Comparison of ENCODE assay signal across 8 cellular contexts in the genomic region with DNA sequence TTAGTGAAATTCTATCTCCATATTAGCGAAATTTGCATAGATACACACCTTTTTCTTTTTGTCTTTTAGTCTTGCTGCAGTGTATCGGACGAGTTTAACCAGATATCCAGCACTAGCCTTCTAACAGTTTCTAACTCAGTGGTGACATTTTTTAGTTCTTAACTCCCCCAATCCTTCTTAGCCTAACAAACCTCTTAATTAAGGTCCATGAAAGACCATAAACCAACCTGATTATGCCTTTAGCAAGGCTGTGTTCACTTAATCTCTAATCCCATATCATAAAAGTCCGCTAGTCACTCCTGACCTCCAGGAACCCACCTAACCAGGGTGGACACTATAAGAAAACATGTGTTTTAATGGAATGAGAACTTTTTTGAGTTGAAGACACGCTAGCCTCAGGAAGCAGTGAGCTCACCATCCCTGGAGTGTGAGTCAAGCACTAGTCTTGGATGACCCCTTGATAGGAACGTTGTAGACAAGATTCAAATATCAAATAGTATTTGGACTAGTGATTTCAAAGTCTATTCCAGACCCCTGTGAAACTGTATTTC. TPM values are rescaled to one million over a fixed set of nuclear protein-coding genes. Genes with fewer than 3 reads are reported as not detected.
DNase-seq lines count a peak whose midpoint lies in the region; ATAC-seq and TF ChIP-seq lines count a peak whose summit lies in the region.

No MANE protein-coding gene starts in this region.

- peaks cover 22 to 58% (median 45%) of the 10 kb centered on the region in 10 experiments for H3K4me1 ChIP-seq in BLaER1 treated with 17β-estradiol and CSF1 and Interleukin-3, amounts not matched to agents 10 nM and 100 nM
- H3K4me1 ChIP-seq in skeletal muscle satellite cell (ENCODE audit: control insufficient read depth, insufficient read depth, low read length) = peaks cover 23% of the 10 kb centered on the region

- H3K4me1 Mint-ChIP-seq in WTC11 (peaks cover 20% of the 10 kb centered on the region), glutamatergic neuron (ENCODE audit: low read depth, unreplicated experiment) (peaks cover 2% of the 10 kb centered on the region)

- H3K9me3 ChIP-seq in BLaER1 treated with 17β-estradiol and CSF1 and Interleukin-3, amounts not matched to agents 10 nM and 100 nM (replicated peaks in 1 of 11) = no peaks in the 10 kb centered on the region
- no peaks in the 10 kb centered on the region for H3K9me3 ChIP-seq in skeletal muscle satellite cell (replicated peaks; ENCODE audit: low read length)

- CTCF ChIA-PET in WTC11 (lab: Charles Lee) = interaction anchor here (2.6 kb wide), 1 partner anchor 10 kb away, joined by 43 read pairs; no protein-coding TSS in a partner anchor

- peaks cover 0 to 9% (median 0%) of the 10 kb centered on the region in 11 experiments; a peak in 2 of 22 replicates for H4K20me1 ChIP-seq in BLaER1 treated with 17β-estradiol and CSF1 and Interleukin-3, amounts not matched to agents 10 nM and 100 nM

- peak overlapping the region; percentile 92 to 99 (median 97) for H3K9ac ChIP-seq in BLaER1 treated with 17β-estradiol and CSF1 and Interleukin-3, amounts not matched to agents 10 nM and 100 nM
- H3K9ac ChIP-seq in skeletal muscle satellite cell (ENCODE audit: low read depth, low read length) = peak overlapping the region; percentile 98

- peak overlapping the region; percentile 64 for H3K27ac Mint-ChIP-seq in WTC11
- H3K27ac Mint-ChIP-seq in glutamatergic neuron (ENCODE audit: unreplicated experiment) = peak overlapping the region; percentile 24

- peak overlapping the region; percentile 81 for H3K4me3 Mint-ChIP-seq in WTC11
- H3K4me3 Mint-ChIP-seq in glutamatergic neuron (ENCODE audit: unreplicated experiment) = peak overlapping the region; percentile 92

- peak overlapping the region; percentile 76 to 99 (median 90) for H3K4me3 ChIP-seq in BLaER1 treated with 17β-estradiol and CSF1 and Interleukin-3, amounts not matched to agents 10 nM and 100 nM
- H3K4me3 ChIP-seq in HFF-Myc (replicated peaks; ENCODE audit: low read depth, low read length) (peak overlapping the region; percentile 89), skeletal muscle satellite cell (ENCODE audit: low read length) (peak overlapping the region; percentile 90)

- ATAC-seq in WTC11 = no peak
- no peak for ATAC-seq in HG02642 (IDR thresholded peaks at IDR 0.05; ENCODE audit: poor library complexity, unreplicated experiment)

- H3K27me3 Mint-ChIP-seq in WTC11 (ENCODE audit: low read depth) (peaks cover 15% of the 10 kb centered on the region), glutamatergic neuron (ENCODE audit: unreplicated experiment) (peaks cover 1% of the 10 kb centered on the region)

- peak overlapping the region; percentile 95 to 100 (median 99); a peak in 21 of 22 replicates for H3K27ac ChIP-seq in BLaER1 treated with 17β-estradiol and CSF1 and Interleukin-3, amounts not matched to agents 10 nM and 100 nM

- H3K36me3 Mint-ChIP-seq in WTC11 (peaks cover 6% of the 10 kb centered on the region), glutamatergic neuron (ENCODE audit: unreplicated experiment) (no peaks in the 10 kb centered on the region)

- POLR2A ChIA-PET in WTC11 (lab: Charles Lee) = interaction anchor here (3.4 kb wide), 1 partner anchor 11 kb away, joined by 31 read pairs; no protein-coding TSS in a partner anchor

- no peak for TF ChIP-seq CTCF in HFF-Myc (IDR thresholded peaks at IDR 0.05; ENCODE audit: low read depth, low read length, missing control alignments)
- TF ChIP-seq CTCF in WTC11 (IDR thresholded peaks at IDR 0.05) = no peak
- no peak for TF ChIP-seq CTCF in glutamatergic neuron (IDR thresholded peaks at IDR 0.05; ENCODE audit: partially characterized antibody, unreplicated experiment)

- peak overlapping the region; percentile 76 to 97 (median 87) for H3K4me2 ChIP-seq in BLaER1 treated with 17β-estradiol and CSF1 and Interleukin-3, amounts not matched to agents 10 nM and 100 nM
- peak overlapping the region; percentile 95 for H3K4me2 ChIP-seq in skeletal muscle satellite cell (ENCODE audit: low read length)

- H3K27me3 ChIP-seq in BLaER1 treated with 17β-estradiol and CSF1 and Interleukin-3, amounts not matched to agents 10 nM and 100 nM = no peaks in the 10 kb centered on the region
- H3K27me3 ChIP-seq in skeletal muscle satellite cell (ENCODE audit: control insufficient read depth, insufficient read depth, low read length) = no peaks in the 10 kb centered on the region

- peaks cover under 1 to 26% (median 9%) of the 10 kb centered on the region in 11 experiments; a peak in 13 of 22 replicates for H3K36me3 ChIP-seq in BLaER1 treated with 17β-estradiol and CSF1 and Interleukin-3, amounts not matched to agents 10 nM and 100 nM
- H3K36me3 ChIP-seq in skeletal muscle satellite cell (ENCODE audit: insufficient read depth, low read length) = peaks cover under 1% of the 10 kb centered on the region

- H3K9me3 Mint-ChIP-seq in WTC11 = no peaks in the 10 kb centered on the region
- H3K9me3 Mint-ChIP-seq in glutamatergic neuron (ENCODE audit: unreplicated experiment) = peaks cover 10% of the 10 kb centered on the region

- DNase-seq in HFF-Myc (ENCODE audit: extremely low read depth, low read depth) (no peak), WTC11 (ENCODE audit: low spot score) (no peak), glutamatergic neuron (no peak), NCI-H128 (lab: John Stamatoyannopoulos, UW; ENCODE audit: unreplicated experiment) (no peak), NCI-H2196 (lab: John Stamatoyannopoulos, UW; ENCODE audit: unreplicated experiment) (no peak)

TF ChIP-seq in WTC11, 78 proteins besides CTCF, POLR2A, EP300 and RAD21:
- TF ChIP-seq, protein P1, sequence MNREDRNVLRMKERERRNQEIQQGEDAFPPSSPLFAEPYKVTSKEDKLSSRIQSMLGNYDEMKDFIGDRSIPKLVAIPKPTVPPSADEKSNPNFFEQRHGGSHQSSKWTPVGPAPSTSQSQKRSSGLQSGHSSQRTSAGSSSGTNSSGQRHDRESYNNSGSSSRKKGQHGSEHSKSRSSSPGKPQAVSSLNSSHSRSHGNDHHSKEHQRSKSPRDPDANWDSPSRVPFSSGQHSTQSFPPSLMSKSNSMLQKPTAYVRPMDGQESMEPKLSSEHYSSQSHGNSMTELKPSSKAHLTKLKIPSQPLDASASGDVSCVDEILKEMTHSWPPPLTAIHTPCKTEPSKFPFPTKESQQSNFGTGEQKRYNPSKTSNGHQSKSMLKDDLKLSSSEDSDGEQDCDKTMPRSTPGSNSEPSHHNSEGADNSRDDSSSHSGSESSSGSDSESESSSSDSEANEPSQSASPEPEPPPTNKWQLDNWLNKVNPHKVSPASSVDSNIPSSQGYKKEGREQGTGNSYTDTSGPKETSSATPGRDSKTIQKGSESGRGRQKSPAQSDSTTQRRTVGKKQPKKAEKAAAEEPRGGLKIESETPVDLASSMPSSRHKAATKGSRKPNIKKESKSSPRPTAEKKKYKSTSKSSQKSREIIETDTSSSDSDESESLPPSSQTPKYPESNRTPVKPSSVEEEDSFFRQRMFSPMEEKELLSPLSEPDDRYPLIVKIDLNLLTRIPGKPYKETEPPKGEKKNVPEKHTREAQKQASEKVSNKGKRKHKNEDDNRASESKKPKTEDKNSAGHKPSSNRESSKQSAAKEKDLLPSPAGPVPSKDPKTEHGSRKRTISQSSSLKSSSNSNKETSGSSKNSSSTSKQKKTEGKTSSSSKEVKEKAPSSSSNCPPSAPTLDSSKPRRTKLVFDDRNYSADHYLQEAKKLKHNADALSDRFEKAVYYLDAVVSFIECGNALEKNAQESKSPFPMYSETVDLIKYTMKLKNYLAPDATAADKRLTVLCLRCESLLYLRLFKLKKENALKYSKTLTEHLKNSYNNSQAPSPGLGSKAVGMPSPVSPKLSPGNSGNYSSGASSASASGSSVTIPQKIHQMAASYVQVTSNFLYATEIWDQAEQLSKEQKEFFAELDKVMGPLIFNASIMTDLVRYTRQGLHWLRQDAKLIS (CRISPR knock-in tag; IDR thresholded peaks at IDR 0.05; ENCODE audit: borderline replicate concordance) = no peak
- TF ChIP-seq SMAD3 (CRISPR knock-in tag; IDR thresholded peaks at IDR 0.05; ENCODE audit: borderline replicate concordance) (no peak), SP1 (CRISPR knock-in tag; conservative IDR thresholded peaks at IDR 0.05) (no peak), EMX1 (CRISPR knock-in tag; IDR thresholded peaks at IDR 0.05) (no peak), PRRX2 (CRISPR knock-in tag; IDR thresholded peaks at IDR 0.05) (no peak)
- TF ChIP-seq, protein P2, sequence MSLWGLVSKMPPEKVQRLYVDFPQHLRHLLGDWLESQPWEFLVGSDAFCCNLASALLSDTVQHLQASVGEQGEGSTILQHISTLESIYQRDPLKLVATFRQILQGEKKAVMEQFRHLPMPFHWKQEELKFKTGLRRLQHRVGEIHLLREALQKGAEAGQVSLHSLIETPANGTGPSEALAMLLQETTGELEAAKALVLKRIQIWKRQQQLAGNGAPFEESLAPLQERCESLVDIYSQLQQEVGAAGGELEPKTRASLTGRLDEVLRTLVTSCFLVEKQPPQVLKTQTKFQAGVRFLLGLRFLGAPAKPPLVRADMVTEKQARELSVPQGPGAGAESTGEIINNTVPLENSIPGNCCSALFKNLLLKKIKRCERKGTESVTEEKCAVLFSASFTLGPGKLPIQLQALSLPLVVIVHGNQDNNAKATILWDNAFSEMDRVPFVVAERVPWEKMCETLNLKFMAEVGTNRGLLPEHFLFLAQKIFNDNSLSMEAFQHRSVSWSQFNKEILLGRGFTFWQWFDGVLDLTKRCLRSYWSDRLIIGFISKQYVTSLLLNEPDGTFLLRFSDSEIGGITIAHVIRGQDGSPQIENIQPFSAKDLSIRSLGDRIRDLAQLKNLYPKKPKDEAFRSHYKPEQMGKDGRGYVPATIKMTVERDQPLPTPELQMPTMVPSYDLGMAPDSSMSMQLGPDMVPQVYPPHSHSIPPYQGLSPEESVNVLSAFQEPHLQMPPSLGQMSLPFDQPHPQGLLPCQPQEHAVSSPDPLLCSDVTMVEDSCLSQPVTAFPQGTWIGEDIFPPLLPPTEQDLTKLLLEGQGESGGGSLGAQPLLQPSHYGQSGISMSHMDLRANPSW (CRISPR knock-in tag; conservative IDR thresholded peaks at IDR 0.05; ENCODE audit: low read depth) = no peak
- TF ChIP-seq, protein P3, sequence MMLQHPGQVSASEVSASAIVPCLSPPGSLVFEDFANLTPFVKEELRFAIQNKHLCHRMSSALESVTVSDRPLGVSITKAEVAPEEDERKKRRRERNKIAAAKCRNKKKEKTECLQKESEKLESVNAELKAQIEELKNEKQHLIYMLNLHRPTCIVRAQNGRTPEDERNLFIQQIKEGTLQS (CRISPR knock-in tag; conservative IDR thresholded peaks at IDR 0.05) = no peak

RNA-seq across cellular contexts. Expression of a gene that starts 9.4 kb away (rescaled TPM):
- 34.2 to 38.4 TPM (median 34.8 TPM) in 3 replicates for total RNA-seq in WTC11 (2021)
- 36.0 TPM for total RNA-seq in glutamatergic neuron (ENCODE audit: unreplicated experiment)
- 13.9 and 17.5 TPM in 2 replicates for total RNA-seq in skeletal muscle satellite cell (2012; rRNA removed)

RNA-seq across cellular contexts. Expression of a gene that starts 30.6 kb away (rescaled TPM):
- total RNA-seq in WTC11 (2021) (10.4 to 16.4 TPM (median 14.2 TPM) in 3 replicates), glutamatergic neuron (ENCODE audit: unreplicated experiment) (12.4 TPM)
- total RNA-seq in skeletal muscle satellite cell (2012; rRNA removed) = 0.22 and 0.25 TPM in 2 replicates

RNA-seq across cellular contexts. Expression of a gene that starts 58.8 kb away (rescaled TPM):
- total RNA-seq in WTC11 (2021) = 0.44 to 1.1 TPM (median 0.62 TPM) in 3 replicates
- total RNA-seq in glutamatergic neuron (ENCODE audit: unreplicated experiment) = 0.86 TPM
- 3.3 and 3.8 TPM in 2 replicates for total RNA-seq in skeletal muscle satellite cell (2012; rRNA removed)
